ENCODE assay signal across 1 cellular context in genomic region chr7:108581655-108582491, GRCh38.
TF ChIP-seq lines count a peak whose summit lies in the region.

No MANE protein-coding gene starts in this region.

TF ChIP-seq in SK-N-SH treated with all-trans-retinoic acid at 6 μM for 48 hours, 23 proteins besides CTCF, POLR2A, EP300 and RAD21 (continued from another document):
- no peak for TF ChIP-seq PATZ1 (CRISPR knock-in tag; IDR thresholded peaks at IDR 0.05; ENCODE audit: borderline replicate concordance)
- no peak for TF ChIP-seq SNAI2 (CRISPR knock-in tag; IDR thresholded peaks at IDR 0.05)
- no peak for TF ChIP-seq ZC3H10 (CRISPR knock-in tag; IDR thresholded peaks at IDR 0.05)
- no peak for TF ChIP-seq BACH2 (CRISPR knock-in tag; IDR thresholded peaks at IDR 0.05; ENCODE audit: borderline replicate concordance)
- TF ChIP-seq GLIS3 (CRISPR knock-in tag; IDR thresholded peaks at IDR 0.05), result no peak
- no peak for TF ChIP-seq ZFP30 (CRISPR knock-in tag; IDR thresholded peaks at IDR 0.05)
